8 cellular contexts compared by ENCODE assay signal in genomic region chr16:18969050-18969854, GRCh38. TPM values are rescaled to one million over a fixed set of nuclear protein-coding genes. Genes with fewer than 3 reads are reported as not detected.
DNase-seq lines count a peak whose midpoint lies in the region; ATAC-seq and TF ChIP-seq lines count a peak whose summit lies in the region.

No MANE protein-coding gene starts in this region.

- no peak for TF ChIP-seq EP300 in upper lobe of left lung (IDR thresholded peaks at IDR 0.05)

- H3K4me1 Mint-ChIP-seq in activated naive CD8-positive, alpha-beta T cell treated with anti-CD3 and anti-CD28 coated beads, Interleukin-2, amount 50 U/mL, for 24 hours: peaks cover 8% of the 10 kb centered on the region

- no peaks in the 10 kb centered on the region for H3K4me1 ChIP-seq in prostate gland (replicated peaks)
- peaks cover 0 to 4% (median 0%) of the 10 kb centered on the region in 4 donors for H3K4me1 ChIP-seq in upper lobe of left lung

- WGBS in prostate gland: 23% methylated on average over 18 of the region's 18 CpGs
- WGBS in upper lobe of left lung, 2 donors: 24% methylated on average over 18 of the region's 18 CpGs

- peak; percentile 39 for DNase-seq in GM06990 (ENCODE audit: extremely low read depth, insufficient read length)
- DNase-seq in NCI-H1092 treated with DMSO at 0.1 percent for 48 hours (lab: John Stamatoyannopoulos, UW): peak; percentile 72
- DNase-seq in T follicular helper cell (ENCODE audit: low read depth): peak; percentile 56
- DNase-seq in activated naive CD8-positive, alpha-beta T cell treated with anti-CD3 and anti-CD28 coated beads, Interleukin-2, amount 50 U/mL, for 24 hours: peak; percentile 86
- DNase-seq in left cardiac atrium: peak; percentile 88
- DNase-seq in prostate gland (ENCODE audit: low spot score): peak; percentile 80
- DNase-seq in upper lobe of left lung: peak; percentile 85 to 89

- peak; percentile 93 for TF ChIP-seq CTCF in GM06990 (IDR thresholded peaks at IDR 0.05; ENCODE audit: insufficient read depth, low read length, poor library complexity, severe bottlenecking)
- peak; percentile 89 to 91 (median 90) for TF ChIP-seq CTCF in prostate gland (IDR thresholded peaks at IDR 0.05)
- peak; percentile 76 to 91 (median 82) for TF ChIP-seq CTCF in upper lobe of left lung (IDR thresholded peaks at IDR 0.05)

- TF ChIP-seq POLR2A in prostate gland (IDR thresholded peaks at IDR 0.05) (no peak), upper lobe of left lung (IDR thresholded peaks at IDR 0.05) (no peak)

- peak overlapping the region; percentile 42 for H3K4me3 Mint-ChIP-seq in activated naive CD8-positive, alpha-beta T cell treated with anti-CD3 and anti-CD28 coated beads, Interleukin-2, amount 50 U/mL, for 24 hours

- peak; percentile 80 for ATAC-seq in activated naive CD8-positive, alpha-beta T cell treated with anti-CD3 and anti-CD28 coated beads, Interleukin-2, amount 50 U/mL, for 24 hours
- ATAC-seq in left cardiac atrium (peak; percentile 95 to 97), upper lobe of left lung (ENCODE audit: low FRiP score in 2 of 2) (peak; percentile 93 to 94), GM18861 (IDR thresholded peaks at IDR 0.05; ENCODE audit: unreplicated experiment) (no peak)

- no peaks in the 10 kb centered on the region for H3K36me3 Mint-ChIP-seq in activated naive CD8-positive, alpha-beta T cell treated with anti-CD3 and anti-CD28 coated beads, Interleukin-2, amount 50 U/mL, for 24 hours (ENCODE audit: low read depth)

- intact Hi-C loops in left cardiac atrium (cut with DNase I): loop anchor here in 1 of 2 donors (10.0 kb wide), 1 partner anchor 164 kb away; the partner anchor contains the start of gene ARL6IP1
- intact Hi-C loops in prostate gland (cut with DNase I): loop anchor here (2.0 kb wide), 1 partner anchor 168 kb away; the partner anchor contains the start of gene ARL6IP1

- H3K27ac ChIP-seq in prostate gland (no peak overlapping the region), upper lobe of left lung (no peak overlapping the region)

- no peaks in the 10 kb centered on the region for H3K36me3 ChIP-seq in GM06990 (ENCODE audit: control insufficient read depth, insufficient read depth, low read length)
- no peaks in the 10 kb centered on the region for H3K36me3 ChIP-seq in prostate gland
- no peaks in the 10 kb centered on the region for H3K36me3 ChIP-seq in upper lobe of left lung

- H3K27ac Mint-ChIP-seq in activated naive CD8-positive, alpha-beta T cell treated with anti-CD3 and anti-CD28 coated beads, Interleukin-2, amount 50 U/mL, for 24 hours: no peak overlapping the region

- H3K27me3 Mint-ChIP-seq in activated naive CD8-positive, alpha-beta T cell treated with anti-CD3 and anti-CD28 coated beads, Interleukin-2, amount 50 U/mL, for 24 hours: peaks cover 2% of the 10 kb centered on the region

- H3K4me3 ChIP-seq in GM06990 (replicated peaks; ENCODE audit: low read depth, low read length) (0 out of 2 replicates have a peak overlapping the region, but pooled peaks have one; percentile 15), prostate gland (no peak overlapping the region), upper lobe of left lung (peak overlapping the region in 2 of 4 donors; percentile 33 to 37)

- no peaks in the 10 kb centered on the region for H3K27me3 ChIP-seq in GM06990 (replicated peaks; ENCODE audit: control insufficient read depth, insufficient read depth, low read length)
- H3K27me3 ChIP-seq in prostate gland (replicated peaks; ENCODE audit: insufficient read depth): no peaks in the 10 kb centered on the region
- H3K27me3 ChIP-seq in upper lobe of left lung: no peaks in the 10 kb centered on the region

- no peaks in the 10 kb centered on the region for H3K9me3 Mint-ChIP-seq in activated naive CD8-positive, alpha-beta T cell treated with anti-CD3 and anti-CD28 coated beads, Interleukin-2, amount 50 U/mL, for 24 hours

- no peaks in the 10 kb centered on the region for H3K9me3 ChIP-seq in prostate gland
- H3K9me3 ChIP-seq in upper lobe of left lung: no peaks in the 10 kb centered on the region

RNA-seq across cellular contexts. Expression of gene TMC7, which starts 14.5 kb away (rescaled TPM):
- total RNA-seq in left cardiac atrium (1 to 10 TPM in 1 of 2 donors, under 1 TPM in 1; 0.85 to 1.2 TPM), prostate gland (1 to 10 TPM; 1.6 to 2.9 TPM), upper lobe of left lung (10 to 100 TPM in 1 of 6 donors, 1 to 10 TPM in 5; 4.5 to 11.5 (median 5.9) TPM)

RNA-seq across cellular contexts. Expression of gene SMG1, which starts 43.0 kb away (rescaled TPM):
- total RNA-seq in left cardiac atrium (10 to 100 TPM; 37.7 to 41.9 TPM), prostate gland (10 to 100 TPM; 67.0 to 95.7 TPM), upper lobe of left lung (100 to 1,000 TPM in 2 of 6 donors, 10 to 100 TPM in 4; 39.2 to 122 (median 69.6) TPM)
